ENCODE assay signal across 1 cellular context in genomic region chr5:134001938-134002731, GRCh38.
A peak's percentile ranks its signal among the peaks of the same experiment; 100 is the strongest.
TF ChIP-seq lines count a peak whose summit lies in the region.

No MANE protein-coding gene starts in this region.

TF ChIP-seq in HepG2, 621 proteins besides CTCF, POLR2A, EP300 and RAD21:
- TF ChIP-seq ZNF282 (IDR thresholded peaks at IDR 0.05; ENCODE audit: partially characterized antibody) (no peak), ZNF605 (CRISPR knock-in tag; IDR thresholded peaks at IDR 0.05) (0 out of 2 replicates have a peak, but pooled peaks have one; percentile 28), ZNF691 (CRISPR knock-in tag; IDR thresholded peaks at IDR 0.05; ENCODE audit: borderline replicate concordance, low read depth) (no peak), SMAD1 (CRISPR knock-in tag; IDR thresholded peaks at IDR 0.05; ENCODE audit: borderline replicate concordance, low read depth) (no peak), KDM5A (IDR thresholded peaks at IDR 0.05; ENCODE audit: borderline replicate concordance, low read length) (0 out of 2 replicates have a peak, but pooled peaks have one; percentile 3)
